Comparison of ENCODE assay signal across 1 cellular context in the genomic region with DNA sequence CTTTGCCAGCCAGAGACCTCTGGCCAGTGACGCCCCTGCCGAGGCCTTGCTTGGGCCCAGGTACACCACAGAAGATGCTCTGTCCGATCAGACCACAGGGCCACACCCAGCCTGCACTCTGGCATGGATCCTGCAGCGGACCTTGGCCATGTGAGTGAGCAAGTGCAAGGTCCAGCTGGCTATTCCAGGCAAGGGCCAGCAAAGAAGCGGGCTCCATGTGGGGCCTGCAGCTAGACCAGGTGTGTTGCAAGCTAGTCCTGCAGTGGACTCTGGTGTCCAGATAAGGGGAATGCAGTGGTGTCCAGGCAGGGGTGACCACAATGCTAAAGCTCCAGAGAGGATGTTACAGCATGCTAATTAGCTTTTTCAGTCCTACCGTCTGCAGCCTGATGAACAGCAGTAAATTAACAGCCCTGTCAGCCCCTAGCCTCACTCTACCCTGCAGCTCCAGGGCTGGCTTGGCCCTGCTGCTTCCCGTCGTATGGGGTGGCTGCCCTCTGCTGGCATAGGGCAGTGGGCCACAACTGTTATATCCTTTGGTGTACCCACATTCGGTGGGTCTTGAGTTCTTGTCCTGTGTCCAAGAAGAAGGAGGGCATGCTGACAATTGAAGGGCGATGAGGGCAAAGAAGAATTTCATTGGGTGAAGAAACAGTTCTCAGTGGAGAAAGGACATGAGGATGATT.
TF ChIP-seq lines count a peak whose summit lies in the region.

No MANE protein-coding gene starts in this region.

TF ChIP-seq in GM23338, 12 proteins besides CTCF, POLR2A, EP300 and RAD21 (continued from another document):
- TF ChIP-seq, protein P1, sequence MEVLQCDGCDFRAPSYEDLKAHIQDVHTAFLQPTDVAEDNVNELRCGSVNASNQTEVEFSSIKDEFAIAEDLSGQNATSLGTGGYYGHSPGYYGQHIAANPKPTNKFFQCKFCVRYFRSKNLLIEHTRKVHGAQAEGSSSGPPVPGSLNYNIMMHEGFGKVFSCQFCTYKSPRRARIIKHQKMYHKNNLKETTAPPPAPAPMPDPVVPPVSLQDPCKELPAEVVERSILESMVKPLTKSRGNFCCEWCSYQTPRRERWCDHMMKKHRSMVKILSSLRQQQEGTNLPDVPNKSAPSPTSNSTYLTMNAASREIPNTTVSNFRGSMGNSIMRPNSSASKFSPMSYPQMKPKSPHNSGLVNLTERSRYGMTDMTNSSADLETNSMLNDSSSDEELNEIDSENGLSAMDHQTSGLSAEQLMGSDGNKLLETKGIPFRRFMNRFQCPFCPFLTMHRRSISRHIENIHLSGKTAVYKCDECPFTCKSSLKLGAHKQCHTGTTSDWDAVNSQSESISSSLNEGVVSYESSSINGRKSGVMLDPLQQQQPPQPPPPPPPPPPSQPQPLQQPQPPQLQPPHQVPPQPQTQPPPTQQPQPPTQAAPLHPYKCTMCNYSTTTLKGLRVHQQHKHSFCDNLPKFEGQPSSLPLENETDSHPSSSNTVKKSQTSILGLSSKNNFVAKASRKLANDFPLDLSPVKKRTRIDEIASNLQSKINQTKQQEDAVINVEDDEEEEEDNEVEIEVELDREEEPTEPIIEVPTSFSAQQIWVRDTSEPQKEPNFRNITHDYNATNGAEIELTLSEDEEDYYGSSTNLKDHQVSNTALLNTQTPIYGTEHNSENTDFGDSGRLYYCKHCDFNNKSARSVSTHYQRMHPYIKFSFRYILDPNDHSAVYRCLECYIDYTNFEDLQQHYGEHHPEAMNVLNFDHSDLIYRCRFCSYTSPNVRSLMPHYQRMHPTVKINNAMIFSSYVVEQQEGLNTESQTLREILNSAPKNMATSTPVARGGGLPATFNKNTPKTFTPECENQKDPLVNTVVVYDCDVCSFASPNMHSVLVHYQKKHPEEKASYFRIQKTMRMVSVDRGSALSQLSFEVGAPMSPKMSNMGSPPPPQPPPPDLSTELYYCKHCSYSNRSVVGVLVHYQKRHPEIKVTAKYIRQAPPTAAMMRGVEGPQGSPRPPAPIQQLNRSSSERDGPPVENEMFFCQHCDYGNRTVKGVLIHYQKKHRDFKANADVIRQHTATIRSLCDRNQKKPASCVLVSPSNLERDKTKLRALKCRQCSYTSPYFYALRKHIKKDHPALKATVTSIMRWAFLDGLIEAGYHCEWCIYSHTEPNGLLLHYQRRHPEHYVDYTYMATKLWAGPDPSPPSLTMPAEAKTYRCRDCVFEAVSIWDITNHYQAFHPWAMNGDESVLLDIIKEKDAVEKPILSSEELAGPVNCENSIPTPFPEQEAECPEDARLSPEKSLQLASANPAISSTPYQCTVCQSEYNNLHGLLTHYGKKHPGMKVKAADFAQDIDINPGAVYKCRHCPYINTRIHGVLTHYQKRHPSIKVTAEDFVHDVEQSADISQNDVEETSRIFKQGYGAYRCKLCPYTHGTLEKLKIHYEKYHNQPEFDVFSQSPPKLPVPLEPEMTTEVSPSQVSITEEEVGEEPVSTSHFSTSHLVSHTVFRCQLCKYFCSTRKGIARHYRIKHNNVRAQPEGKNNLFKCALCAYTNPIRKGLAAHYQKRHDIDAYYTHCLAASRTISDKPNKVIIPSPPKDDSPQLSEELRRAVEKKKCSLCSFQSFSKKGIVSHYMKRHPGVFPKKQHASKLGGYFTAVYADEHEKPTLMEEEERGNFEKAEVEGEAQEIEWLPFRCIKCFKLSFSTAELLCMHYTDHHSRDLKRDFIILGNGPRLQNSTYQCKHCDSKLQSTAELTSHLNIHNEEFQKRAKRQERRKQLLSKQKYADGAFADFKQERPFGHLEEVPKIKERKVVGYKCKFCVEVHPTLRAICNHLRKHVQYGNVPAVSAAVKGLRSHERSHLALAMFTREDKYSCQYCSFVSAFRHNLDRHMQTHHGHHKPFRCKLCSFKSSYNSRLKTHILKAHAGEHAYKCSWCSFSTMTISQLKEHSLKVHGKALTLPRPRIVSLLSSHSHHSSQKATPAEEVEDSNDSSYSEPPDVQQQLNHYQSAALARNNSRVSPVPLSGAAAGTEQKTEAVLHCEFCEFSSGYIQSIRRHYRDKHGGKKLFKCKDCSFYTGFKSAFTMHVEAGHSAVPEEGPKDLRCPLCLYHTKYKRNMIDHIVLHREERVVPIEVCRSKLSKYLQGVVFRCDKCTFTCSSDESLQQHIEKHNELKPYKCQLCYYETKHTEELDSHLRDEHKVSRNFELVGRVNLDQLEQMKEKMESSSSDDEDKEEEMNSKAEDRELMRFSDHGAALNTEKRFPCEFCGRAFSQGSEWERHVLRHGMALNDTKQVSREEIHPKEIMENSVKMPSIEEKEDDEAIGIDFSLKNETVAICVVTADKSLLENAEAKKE (CRISPR knock-in tag; IDR thresholded peaks at IDR 0.05), result no peak
- TF ChIP-seq POLR2AphosphoS5 (IDR thresholded peaks at IDR 0.05; ENCODE audit: low read depth) (no peak), STAT1 (IDR thresholded peaks at IDR 0.05; ENCODE audit: unreplicated experiment) (no peak), ZNF114 (CRISPR knock-in tag; IDR thresholded peaks at IDR 0.05) (no peak), EZH2 (IDR thresholded peaks at IDR 0.05; ENCODE audit: low read depth, unreplicated experiment) (no peak), EZH2phosphoT487 (IDR thresholded peaks at IDR 0.05; ENCODE audit: unreplicated experiment) (no peak)
- TF ChIP-seq, protein P2, sequence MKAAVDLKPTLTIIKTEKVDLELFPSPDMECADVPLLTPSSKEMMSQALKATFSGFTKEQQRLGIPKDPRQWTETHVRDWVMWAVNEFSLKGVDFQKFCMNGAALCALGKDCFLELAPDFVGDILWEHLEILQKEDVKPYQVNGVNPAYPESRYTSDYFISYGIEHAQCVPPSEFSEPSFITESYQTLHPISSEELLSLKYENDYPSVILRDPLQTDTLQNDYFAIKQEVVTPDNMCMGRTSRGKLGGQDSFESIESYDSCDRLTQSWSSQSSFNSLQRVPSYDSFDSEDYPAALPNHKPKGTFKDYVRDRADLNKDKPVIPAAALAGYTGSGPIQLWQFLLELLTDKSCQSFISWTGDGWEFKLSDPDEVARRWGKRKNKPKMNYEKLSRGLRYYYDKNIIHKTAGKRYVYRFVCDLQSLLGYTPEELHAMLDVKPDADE (IDR thresholded peaks at IDR 0.05), result no peak
